In the genomic region with DNA sequence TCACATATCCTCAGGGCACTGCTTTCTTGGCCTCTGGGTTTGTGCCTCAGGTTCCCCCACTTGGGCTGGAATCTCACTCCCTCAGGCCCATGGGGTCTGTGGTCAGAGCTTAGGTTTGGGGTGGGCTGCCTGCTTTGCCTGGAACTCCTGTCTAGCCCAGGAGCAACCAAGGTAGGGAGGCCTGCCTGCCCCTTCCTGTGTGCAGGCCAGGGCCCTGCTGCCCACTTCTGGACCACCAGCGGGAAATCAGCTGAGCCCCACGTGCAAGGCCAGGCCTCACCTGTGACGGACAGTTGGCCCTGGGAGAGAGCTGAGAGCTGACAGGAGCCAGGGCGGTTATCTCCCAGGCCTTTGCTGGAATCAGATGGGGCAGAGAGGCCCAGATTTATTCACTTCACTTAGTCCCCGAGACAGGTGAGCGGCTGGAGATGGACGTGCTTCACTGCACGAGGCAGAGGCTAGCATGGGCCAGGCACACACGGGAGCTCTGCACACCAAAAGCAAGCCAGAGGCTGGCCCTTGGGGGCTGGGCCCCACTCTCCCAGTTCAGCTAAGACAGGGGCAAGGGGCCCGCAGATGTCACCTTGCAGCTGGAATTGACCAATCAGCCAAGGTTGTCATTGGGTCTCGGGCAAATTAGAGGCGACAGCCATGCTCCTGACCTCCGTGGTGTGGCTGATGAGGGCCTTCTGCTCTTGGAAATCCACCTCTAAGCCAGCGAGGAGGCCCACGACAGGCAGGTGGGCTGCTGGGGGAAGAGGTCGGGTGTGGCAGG, we compare ENCODE assay signal across 27 cellular contexts. TPM values are rescaled to one million over a fixed set of nuclear protein-coding genes. Genes with fewer than 3 reads are reported as not detected.
DNase-seq lines count a peak whose midpoint lies in the region; ATAC-seq, FAIRE-seq and TF ChIP-seq lines count a peak whose summit lies in the region.
"Had no signal": no experiment of that assay in that cellular context is flagged by ENCODE, and none has a peak within 500 bp of the region (broad histone marks: within the 10 kb centered on the region; RNA-seq: fewer than 3 reads in every experiment).

No MANE protein-coding gene starts in this region.

- no peak overlapping the region for H2AFZ ChIP-seq in Karpas-422 (ENCODE audit: low read length)

- H3K4me1 ChIP-seq in kidney (ENCODE audit: control insufficient read depth in 1 of 2, insufficient read depth in 1 of 2, low read depth in 1 of 2, low read length in 2 of 2), result no peaks in the 10 kb centered on the region
- no peaks in the 10 kb centered on the region for H3K4me1 ChIP-seq in sigmoid colon
- peaks cover 23% of the 10 kb centered on the region for H3K4me1 ChIP-seq in Karpas-422 (ENCODE audit: low read length)

- H3K27ac ChIP-seq in kidney (ENCODE audit: low read depth in 2 of 2, low read length in 2 of 2) (no peak overlapping the region), sigmoid colon (no peak overlapping the region), Karpas-422 (ENCODE audit: low read length) (no peak overlapping the region)
- H3K27ac ChIP-seq: 22Rv1, HL-60, left lung, VCaP had no signal

- DNase-seq in NCI-H82 (lab: John Stamatoyannopoulos, UW) (peak; percentile 37), NCI-H82 treated with DMSO at 0.1 percent for 48 hours (lab: John Stamatoyannopoulos, UW; ENCODE audit: unreplicated experiment) (no peak), SK-N-DZ (ENCODE audit: low spot score) (peak; percentile 83), kidney (peak; percentile 62), sigmoid colon (peak; percentile 42), GM20000 (ENCODE audit: low spot score) (no peak), Karpas-422 (no peak)
- DNase-seq: activated CD4-positive, alpha-beta T cell treated with anti-CD3 and anti-CD28 coated beads, Interleukin-2, amount 50 U/mL, for 1 hour; activated naive CD4-positive, alpha-beta T cell treated with anti-CD3 and anti-CD28 coated beads, Interleukin-2, amount 10 ng/mL, durations not matched to agents 7 days and 5 days; CD4-positive, CD25-positive, alpha-beta regulatory T cell; EL; hippocampal formation; immature natural killer cell; naive B cell; NCI-H1436 treated with DMSO at 0.1 percent for 48 hours; NCI-H446; occipital lobe; stimulated activated naive B cell treated with anti-CD40 and anti-IgM and Interleukin-4, amounts not matched to agents 10 μg/mL and 1 μg/mL and 100 μg/mL, for 72 hours; T-helper 9 cell had no signal

- TF ChIP-seq CTCF in kidney (IDR thresholded peaks at IDR 0.05; ENCODE audit: borderline replicate concordance, extremely low read depth, insufficient read depth), result no peak
- TF ChIP-seq CTCF in sigmoid colon (IDR thresholded peaks at IDR 0.05), result no peak
- TF ChIP-seq CTCF in GM20000 (IDR thresholded peaks at IDR 0.05; ENCODE audit: extremely low read depth, missing control alignments), result no peak

- no peak for TF ChIP-seq EP300 in sigmoid colon (IDR thresholded peaks at IDR 0.05)

- H3K27me3 ChIP-seq in sigmoid colon (no peaks in the 10 kb centered on the region), Karpas-422 (ENCODE audit: low read length) (no peaks in the 10 kb centered on the region)
- H3K27me3 ChIP-seq: left lung had no signal

- no peaks in the 10 kb centered on the region for H3K79me2 ChIP-seq in Karpas-422 (ENCODE audit: low read length)

- H3K9me2 ChIP-seq in Karpas-422 (replicated peaks; ENCODE audit: insufficient read depth, low read length), result no peaks in the 10 kb centered on the region

- H3K4me2 ChIP-seq in Karpas-422 (ENCODE audit: low read depth, low read length, poor library complexity, severe bottlenecking), result no peak overlapping the region

- 84% methylated on average over 16 of the region's 16 CpGs for WGBS in sigmoid colon, 2 donors

- TF ChIP-seq POLR2A in sigmoid colon (IDR thresholded peaks at IDR 0.05), result no peak

- no peaks in the 10 kb centered on the region for H4K20me1 ChIP-seq in Karpas-422 (ENCODE audit: insufficient read depth, low read depth, low read length)

- ATAC-seq in esophagus mucosa, result no peak
- ATAC-seq: GM12878, left lung had no signal

- H3K36me3 ChIP-seq in kidney (ENCODE audit: control insufficient read depth in 1 of 2, insufficient read depth in 2 of 2, low read length in 2 of 2) (no peaks in the 10 kb centered on the region), sigmoid colon (no peaks in the 10 kb centered on the region), Karpas-422 (ENCODE audit: insufficient read depth, low read length) (no peaks in the 10 kb centered on the region)
- H3K36me3 ChIP-seq: left lung had no signal

- FAIRE-seq in kidney (lab: Jason Lieb, UNC), result no peak
- FAIRE-seq: frontal cortex, GM12878, urothelium cell line had no signal

- no peak overlapping the region for H3K9ac ChIP-seq in kidney (ENCODE audit: low read length in 2 of 2)
- no peak overlapping the region for H3K9ac ChIP-seq in Karpas-422 (ENCODE audit: low read length)

- intact Hi-C loops in kidney (cut with DNase I) (no loop called here), sigmoid colon (cut with DNase I) (no loop called here)

- H3K4me3 ChIP-seq in kidney (ENCODE audit: low read length in 2 of 2), result no peak overlapping the region
- H3K4me3 ChIP-seq in sigmoid colon, result no peak overlapping the region
- no peak overlapping the region for H3K4me3 ChIP-seq in Karpas-422 (ENCODE audit: low read length)
- H3K4me3 ChIP-seq: GM12878, left lung had no signal

- no peaks in the 10 kb centered on the region for H3K9me3 ChIP-seq in kidney (ENCODE audit: control insufficient read depth in 1 of 2, low read length in 2 of 2)
- H3K9me3 ChIP-seq in sigmoid colon, result no peaks in the 10 kb centered on the region
- no peaks in the 10 kb centered on the region for H3K9me3 ChIP-seq in Karpas-422 (ENCODE audit: low read length)
- H3K9me3 ChIP-seq: left lung had no signal

RNA-seq across cellular contexts. Expression of a gene that starts 49.9 kb away (rescaled TPM):
- 11.6 and 13.7 TPM in 2 replicates for polyA plus RNA-seq in SK-N-DZ (2014; cell fraction: cytosol; rRNA removed)
- 7.9 and 11.5 TPM in 2 replicates for polyA plus RNA-seq in SK-N-DZ (2014; cell fraction: nucleus; rRNA removed)
- total RNA-seq in kidney (21.6 TPM), sigmoid colon (10 to 100 TPM in 1 of 4 donors, 1 to 10 TPM in 3; 2.5 to 12.5 (median 6.9) TPM), esophagus mucosa (32.5 TPM)
- polyA plus RNA-seq in kidney (ENCODE audit: insufficient read depth, low read depth, low replicate concordance) (4.2 TPM), sigmoid colon (1 to 10 TPM in 2 of 3 donors, under 1 TPM in 1; 0.46 to 7.4 (median 1.2) TPM)
- total RNA-seq in Karpas-422 (2014; rRNA removed; shearing (Covaris generic); ENCODE audit: low replicate concordance), result not detected in 2 replicates
- total RNA-seq: CD4-positive, CD25-positive, alpha-beta regulatory T cell; GM12878 had no signal
- polyA plus RNA-seq: CD4-positive, CD25-positive, alpha-beta regulatory T cell; GM12878; immature natural killer cell had no signal

Comparison
In these comparisons a context has a peak if more than half of its experiments do, and no peak if none do; other contexts are left out.
1. DNase-seq: peak in NCI-H82 (single experiment), SK-N-DZ (single experiment), kidney (single experiment) and sigmoid colon (single experiment); none in NCI-H82 treated with DMSO at 0.1 percent for 48 hours (single experiment), GM20000 (single experiment) and Karpas-422 (single experiment).